Comparison of ENCODE assay signal across 16 cellular contexts in genomic region chr1:190792873-190793272, GRCh38.
DNase-seq lines count a peak whose midpoint lies in the region; ATAC-seq and TF ChIP-seq lines count a peak whose summit lies in the region.
"Had no signal": no experiment of that assay in that cellular context is flagged by ENCODE, and none has a peak within 500 bp of the region (broad histone marks: within the 10 kb centered on the region; RNA-seq: fewer than 3 reads in every experiment).

No MANE protein-coding gene starts in this region.

- no peak overlapping the region for H3K18ac ChIP-seq in neuronal stem cell (ENCODE audit: low read length)

- peak overlapping the region; percentile 43 for H2AFZ ChIP-seq in neuronal stem cell (ENCODE audit: low read length)

- H3K36me3 ChIP-seq in endodermal cell (ENCODE audit: control insufficient read depth, insufficient read depth, low read length), result no peaks in the 10 kb centered on the region
- no peaks in the 10 kb centered on the region for H3K36me3 ChIP-seq in neuronal stem cell (replicated peaks in 1 of 2; ENCODE audit: control insufficient read depth in 2 of 2, insufficient read depth in 2 of 2, low read length in 2 of 2)

- H3K14ac ChIP-seq in neuronal stem cell (ENCODE audit: low read length), result no peak overlapping the region

- no peaks in the 10 kb centered on the region for H3K9me3 Mint-ChIP-seq in endodermal cell
- H3K9me3 Mint-ChIP-seq: H9 had no signal

- WGBS in right cardiac atrium, result 90% methylated on average over 10 of the region's 10 CpGs
- WGBS in endodermal cell (ENCODE audit: insufficient coverage in 1 of 2, insufficient read length in 1 of 2), 2 experiments, result 88 to 100% methylated on average over 2 to 10 of the region's 10 CpGs
- no CpG with 5 or more reads among the region's 10 CpGs for WGBS in neuronal stem cell (ENCODE audit: extremely low coverage in 2 of 2, insufficient read length in 2 of 2, insufficient replicate concordance in 1 of 2), 2 donors

- H2BK15ac ChIP-seq in neuronal stem cell (ENCODE audit: low read length), result no peak overlapping the region

- H3K27ac ChIP-seq in right cardiac atrium (ENCODE audit: low read length) (no peak overlapping the region), endodermal cell (ENCODE audit: low read depth, low read length) (no peak overlapping the region), neuronal stem cell (replicated peaks; ENCODE audit: low read length) (no peak overlapping the region)
- H3K27ac ChIP-seq: 22Rv1, A549, C4-2B had no signal

- no peak overlapping the region for H3K4me3 Mint-ChIP-seq in endodermal cell
- H3K4me3 Mint-ChIP-seq: CD4-positive, alpha-beta T cell; H9 had no signal

- TF ChIP-seq CTCF in endodermal cell (conservative IDR thresholded peaks at IDR 0.05), result no peak

- H2BK120ac ChIP-seq in neuronal stem cell (ENCODE audit: low read depth, low read length), result no peak overlapping the region

- H2BK5ac ChIP-seq in neuronal stem cell (ENCODE audit: low read length), result no peak overlapping the region

- H2AK5ac ChIP-seq in neuronal stem cell (ENCODE audit: low read depth, low read length), result no peak overlapping the region

- no peak overlapping the region for H4K8ac ChIP-seq in neuronal stem cell (ENCODE audit: low read depth, low read length)

- no peak overlapping the region for H3K23ac ChIP-seq in neuronal stem cell (ENCODE audit: low read depth, low read length, poor library complexity)

- H3K4ac ChIP-seq in neuronal stem cell (ENCODE audit: low read length), result no peak overlapping the region

- H3K4me1 ChIP-seq in right cardiac atrium (ENCODE audit: control insufficient read depth, insufficient read depth, low read length), result no peaks in the 10 kb centered on the region
- H3K4me1 ChIP-seq in endodermal cell (ENCODE audit: control insufficient read depth, insufficient read depth, low read length), result no peaks in the 10 kb centered on the region
- H3K4me1 ChIP-seq in neuronal stem cell (ENCODE audit: control insufficient read depth in 2 of 2, insufficient read depth in 1 of 2, low read depth in 1 of 2, low read length in 2 of 2), result no peaks in the 10 kb centered on the region
- H3K4me1 ChIP-seq: A549, Caco-2 had no signal

- H2BK12ac ChIP-seq in neuronal stem cell (ENCODE audit: low read length), result no peak overlapping the region

- no peak for ATAC-seq in right cardiac atrium
- ATAC-seq in left cardiac atrium, result no peak
- ATAC-seq in GM21515 (IDR thresholded peaks at IDR 0.05; ENCODE audit: unreplicated experiment), result no peak
- ATAC-seq: A549 had no signal

- H3K27me3 ChIP-seq in right cardiac atrium (ENCODE audit: control insufficient read depth, insufficient read depth) (no peaks in the 10 kb centered on the region), endodermal cell (ENCODE audit: control insufficient read depth, insufficient read depth, low read length, poor library complexity, severe bottlenecking) (no peaks in the 10 kb centered on the region), neuronal stem cell (ENCODE audit: control insufficient read depth in 3 of 3, insufficient read depth in 3 of 3, low read depth in 1 of 3, low read length in 3 of 3) (no peaks in the 10 kb centered on the region)

- H3K36me3 Mint-ChIP-seq in endodermal cell (ENCODE audit: low read depth), result no peaks in the 10 kb centered on the region

- H3K9ac ChIP-seq in endodermal cell (ENCODE audit: extremely low read depth, low read length, poor library complexity, severe bottlenecking) (no peak overlapping the region), neuronal stem cell (ENCODE audit: low read depth, low read length, poor library complexity) (no peak overlapping the region)

- H3K9me3 ChIP-seq in right cardiac atrium (ENCODE audit: control insufficient read depth, low read length) (no peaks in the 10 kb centered on the region), endodermal cell (ENCODE audit: control insufficient read depth, low read length) (no peaks in the 10 kb centered on the region), neuronal stem cell (replicated peaks in 1 of 2; ENCODE audit: control insufficient read depth in 2 of 2, insufficient read depth in 1 of 2, low read depth in 1 of 2, low read length in 2 of 2) (no peaks in the 10 kb centered on the region)
- H3K9me3 ChIP-seq: A549, Caco-2 had no signal

- H3K27me3 Mint-ChIP-seq in endodermal cell (ENCODE audit: insufficient read depth), result no peaks in the 10 kb centered on the region
- H3K27me3 Mint-ChIP-seq: CD4-positive, alpha-beta T cell had no signal

- H3K4me3 ChIP-seq in right cardiac atrium (ENCODE audit: low read length) (no peak overlapping the region), endodermal cell (ENCODE audit: low read length) (no peak overlapping the region), neuronal stem cell (ENCODE audit: low read length in 2 of 2) (no peak overlapping the region)
- H3K4me3 ChIP-seq: A549 had no signal

- no peak overlapping the region for H3K4me2 ChIP-seq in neuronal stem cell (ENCODE audit: insufficient read depth, low read length, poor library complexity, severe bottlenecking)
- H3K4me2 ChIP-seq: A549 had no signal

- intact Hi-C loops in right cardiac atrium (cut with DNase I) (no loop called here), left cardiac atrium (cut with DNase I) (no loop called here)

- no peak overlapping the region for H3K27ac Mint-ChIP-seq in endodermal cell
- H3K27ac Mint-ChIP-seq: CD4-positive, alpha-beta T cell had no signal

- no peaks in the 10 kb centered on the region for H3K4me1 Mint-ChIP-seq in endodermal cell
- H3K4me1 Mint-ChIP-seq: H9 had no signal

- DNase-seq in right cardiac atrium, result peak in 2 of 3 donors; percentile 20 to 30
- no peak for DNase-seq in left cardiac atrium
- peak; percentile 43 for DNase-seq in endodermal cell
- no peak for DNase-seq in neuronal stem cell (ENCODE audit: low spot score)
- no peak for DNase-seq in OCI-M1 (lab: John Stamatoyannopoulos, UW)
- no peak for DNase-seq in activated CD8-positive, alpha-beta memory T cell treated with anti-CD3 and anti-CD28 coated beads, Interleukin-2, amount 50 U/mL, for 4 hours
- DNase-seq: AML-193; Caco-2; CD4-positive, alpha-beta T cell; GDM1; GOT3; H9 had no signal

- H3K79me1 ChIP-seq in neuronal stem cell (ENCODE audit: low read depth, low read length), result peaks cover 2% of the 10 kb centered on the region

- H4K91ac ChIP-seq in neuronal stem cell (ENCODE audit: low read depth, low read length, poor library complexity), result no peak overlapping the region

Comparison
In these comparisons a context has a peak if more than half of its experiments do, and no peak if none do; other contexts are left out.
1. DNase-seq: peak in right cardiac atrium (2 of 3) and endodermal cell (single experiment); none in left cardiac atrium (single experiment), neuronal stem cell (single experiment), OCI-M1 (single experiment) and activated CD8-positive, alpha-beta memory T cell treated with anti-CD3 and anti-CD28 coated beads, Interleukin-2, amount 50 U/mL, for 4 hours (single experiment).